Comparison of ENCODE assay signal across 10 cellular contexts in genomic region chr1:243851765-243852164, GRCh38. TPM values are rescaled to one million over a fixed set of nuclear protein-coding genes. Genes with fewer than 3 reads are reported as not detected.
DNase-seq lines count a peak whose midpoint lies in the region; ATAC-seq, FAIRE-seq and TF ChIP-seq lines count a peak whose summit lies in the region.
"Had no signal": no experiment of that assay in that cellular context is flagged by ENCODE, and none has a peak within 500 bp of the region (broad histone marks: within the 10 kb centered on the region; RNA-seq: fewer than 3 reads in every experiment).

No MANE protein-coding gene starts in this region.

- H3K27me3 ChIP-seq in HUES64 (ENCODE audit: insufficient read depth, low read length) (peaks cover 12% of the 10 kb centered on the region; the same call in 1 of the 2 replicates), astrocyte (ENCODE audit: insufficient read depth, low read length) (no peaks in the 10 kb centered on the region)

- FAIRE-seq in astrocyte (lab: Jason Lieb, UNC), result no peak
- FAIRE-seq: islet of Langerhans had no signal

- peaks cover 7% of the 10 kb centered on the region for H3K4me1 Mint-ChIP-seq in astrocyte (ENCODE audit: low read depth, unreplicated experiment)
- H3K4me1 Mint-ChIP-seq in nephron, result peaks cover 9% of the 10 kb centered on the region

- DNase-seq in astrocyte (ENCODE audit: low read depth), result no peak
- no peak for DNase-seq in NCI-H2196 (lab: John Stamatoyannopoulos, UW; ENCODE audit: unreplicated experiment)
- no peak for DNase-seq in HuH-7 (ENCODE audit: low spot score)
- DNase-seq in NCI-H226, result no peak
- DNase-seq: activated CD8-positive, alpha-beta memory T cell treated with anti-CD3 and anti-CD28 coated beads, Interleukin-2, amount 50 U/mL, for 48 hours had no signal

- H3K9me3 Mint-ChIP-seq in astrocyte (ENCODE audit: unreplicated experiment) (no peaks in the 10 kb centered on the region), nephron (no peaks in the 10 kb centered on the region)

- WGBS in HUES64, result 66% methylated on average over 2 of the region's 3 CpGs

- H3K27me3 Mint-ChIP-seq in astrocyte (ENCODE audit: low read depth, unreplicated experiment), result no peaks in the 10 kb centered on the region
- peaks cover 12% of the 10 kb centered on the region for H3K27me3 Mint-ChIP-seq in nephron (ENCODE audit: low read depth)

- TF ChIP-seq CTCF in astrocyte (IDR thresholded peaks at IDR 0.05; ENCODE audit: insufficient read depth, low read depth, low read length), result no peak
- TF ChIP-seq CTCF in nephron (IDR thresholded peaks at IDR 0.05; ENCODE audit: unreplicated experiment in 3 of 3), result no peak

- no peaks in the 10 kb centered on the region; the same call in 1 of the 2 replicates for H3K9me3 ChIP-seq in ES-I3 (ENCODE audit: control insufficient read depth, insufficient read depth, low read length)
- 0 out of 2 replicates have a peak, but pooled peaks cover 3% of the 10 kb centered on the region for H3K9me3 ChIP-seq in HUES64 (ENCODE audit: insufficient read depth, low read depth, low read length)
- no peaks in the 10 kb centered on the region for H3K9me3 ChIP-seq in astrocyte (ENCODE audit: insufficient read depth, low read depth, low read length)

- H3K9ac ChIP-seq in ES-I3 (ENCODE audit: low read depth, low read length) (peak overlapping the region; percentile 93; the same call in 1 of the 2 replicates), HUES64 (ENCODE audit: low read depth, low read length) (peak overlapping the region; percentile 91; the same call in 1 of the 2 replicates), astrocyte (ENCODE audit: low read length) (peak overlapping the region; percentile 86)

- H3K4me2 ChIP-seq in astrocyte (ENCODE audit: low read length), result peak overlapping the region; percentile 95

- H3K36me3 Mint-ChIP-seq in astrocyte (ENCODE audit: low read depth, unreplicated experiment) (no peaks in the 10 kb centered on the region), nephron (ENCODE audit: low read depth) (no peaks in the 10 kb centered on the region)

- H3K4me3 Mint-ChIP-seq in astrocyte (ENCODE audit: unreplicated experiment), result peak overlapping the region; percentile 96
- H3K4me3 Mint-ChIP-seq in nephron, result peak overlapping the region; percentile 93 to 97 (median 96)

- H3K36me3 ChIP-seq in ES-I3 (ENCODE audit: insufficient read depth, low read length) (no peaks in the 10 kb centered on the region), HUES64 (ENCODE audit: insufficient read depth, low read length) (no peaks in the 10 kb centered on the region), astrocyte (ENCODE audit: insufficient read depth, low read length) (no peaks in the 10 kb centered on the region)

- H3K4me1 ChIP-seq in ES-I3 (ENCODE audit: insufficient read depth, low read length) (peaks cover 10% of the 10 kb centered on the region; the same call in 1 of the 2 replicates), HUES64 (ENCODE audit: insufficient read depth, low read length) (peaks cover 28% of the 10 kb centered on the region), astrocyte (ENCODE audit: insufficient read depth, low read length) (peaks cover 8% of the 10 kb centered on the region)

- H3K27ac ChIP-seq in HUES64 (ENCODE audit: low read depth, low read length) (no peak overlapping the region), astrocyte (ENCODE audit: low read depth, low read length) (no peak overlapping the region)

- H3K27ac Mint-ChIP-seq in astrocyte (ENCODE audit: unreplicated experiment), result peak overlapping the region; percentile 96
- H3K27ac Mint-ChIP-seq in nephron, result peak overlapping the region; percentile 90 to 94 (median 91)

- ATAC-seq in GM21515 (IDR thresholded peaks at IDR 0.05; ENCODE audit: unreplicated experiment), result no peak

- peaks cover 17% of the 10 kb centered on the region for H4K20me1 ChIP-seq in astrocyte (ENCODE audit: insufficient read depth, low read length)

- peaks cover 24% of the 10 kb centered on the region for H3K79me2 ChIP-seq in astrocyte (ENCODE audit: insufficient read depth, low read length)

- H3K4me3 ChIP-seq in HUES64 (ENCODE audit: low read length) (peak overlapping the region; percentile 79), astrocyte (ENCODE audit: insufficient read depth, low read depth, low read length) (peak overlapping the region; percentile 82)

- no peak overlapping the region for H2AFZ ChIP-seq in astrocyte (ENCODE audit: low read depth, low read length)

RNA-seq across cellular contexts. Expression of gene AKT3, which starts 1.7 kb away (rescaled TPM):
- 8.5 TPM for polyA plus RNA-seq in HUES64 (2013, experiment 1 of 2)
- 12.1 TPM for polyA plus RNA-seq in HUES64 (2013, experiment 2 of 2)
- total RNA-seq in astrocyte, result 62.2 and 64.5 TPM in 2 replicates
